ENCODE assay signal across 1 cellular context in the genomic region with DNA sequence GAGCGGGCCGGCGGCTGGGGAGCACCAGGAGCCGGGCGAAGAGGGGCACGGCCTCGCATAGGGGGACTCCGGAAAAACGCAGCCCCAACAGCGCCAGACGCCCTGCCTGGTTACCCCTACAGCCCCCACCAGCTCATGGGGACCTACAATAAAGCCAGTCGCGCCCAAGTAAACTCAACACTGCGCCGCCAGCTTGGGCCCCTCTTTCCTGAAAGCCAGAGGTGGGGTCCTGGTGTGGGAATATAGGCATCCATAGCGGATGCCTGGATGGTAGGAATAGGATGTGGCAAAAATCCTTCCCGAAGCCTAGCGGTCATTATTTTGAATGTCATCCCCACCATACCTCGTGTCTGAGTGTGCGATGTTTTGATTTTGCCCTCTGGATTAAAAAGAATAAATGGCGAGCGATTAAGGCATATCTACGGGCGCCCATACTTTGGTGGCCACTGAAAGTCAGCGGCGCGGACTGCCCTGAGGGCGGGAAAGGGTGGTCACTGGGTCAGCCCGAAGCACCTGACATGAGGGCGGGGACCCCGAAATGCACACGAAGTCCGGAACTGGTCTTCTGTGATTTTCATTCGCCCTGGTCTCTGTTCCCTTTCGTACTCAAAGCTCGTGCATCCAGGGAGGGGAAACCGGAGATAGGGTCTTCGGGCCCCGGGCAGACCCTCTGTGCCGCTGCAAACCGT.
A peak's percentile ranks its signal among the peaks of the same experiment; 100 is the strongest.
TF ChIP-seq lines count a peak whose summit lies in the region.

A gene with protein sequence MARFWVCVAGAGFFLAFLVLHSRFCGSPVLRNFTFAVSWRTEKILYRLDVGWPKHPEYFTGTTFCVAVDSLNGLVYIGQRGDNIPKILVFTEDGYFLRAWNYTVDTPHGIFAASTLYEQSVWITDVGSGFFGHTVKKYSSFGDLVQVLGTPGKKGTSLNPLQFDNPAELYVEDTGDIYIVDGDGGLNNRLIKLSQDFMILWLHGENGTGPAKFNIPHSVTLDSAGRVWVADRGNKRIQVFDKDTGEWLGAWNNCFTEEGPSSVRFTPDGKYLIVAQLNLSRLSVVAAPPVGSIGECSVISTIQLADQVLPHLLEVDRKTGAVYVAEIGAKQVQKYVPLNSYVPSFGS (plus strand): TSS at position 577 of the 689 bp plus-strand sequence. CDS start 184 bp downstream, outside the sequence.
A gene (minus strand): TSS at position 210 of the 689 bp plus-strand sequence. CDS start 847 bp downstream, outside the sequence.

TF ChIP-seq in HepG2, 621 proteins besides CTCF, POLR2A, EP300 and RAD21 (continued from another document and continues in another):
- TF ChIP-seq, protein P1, sequence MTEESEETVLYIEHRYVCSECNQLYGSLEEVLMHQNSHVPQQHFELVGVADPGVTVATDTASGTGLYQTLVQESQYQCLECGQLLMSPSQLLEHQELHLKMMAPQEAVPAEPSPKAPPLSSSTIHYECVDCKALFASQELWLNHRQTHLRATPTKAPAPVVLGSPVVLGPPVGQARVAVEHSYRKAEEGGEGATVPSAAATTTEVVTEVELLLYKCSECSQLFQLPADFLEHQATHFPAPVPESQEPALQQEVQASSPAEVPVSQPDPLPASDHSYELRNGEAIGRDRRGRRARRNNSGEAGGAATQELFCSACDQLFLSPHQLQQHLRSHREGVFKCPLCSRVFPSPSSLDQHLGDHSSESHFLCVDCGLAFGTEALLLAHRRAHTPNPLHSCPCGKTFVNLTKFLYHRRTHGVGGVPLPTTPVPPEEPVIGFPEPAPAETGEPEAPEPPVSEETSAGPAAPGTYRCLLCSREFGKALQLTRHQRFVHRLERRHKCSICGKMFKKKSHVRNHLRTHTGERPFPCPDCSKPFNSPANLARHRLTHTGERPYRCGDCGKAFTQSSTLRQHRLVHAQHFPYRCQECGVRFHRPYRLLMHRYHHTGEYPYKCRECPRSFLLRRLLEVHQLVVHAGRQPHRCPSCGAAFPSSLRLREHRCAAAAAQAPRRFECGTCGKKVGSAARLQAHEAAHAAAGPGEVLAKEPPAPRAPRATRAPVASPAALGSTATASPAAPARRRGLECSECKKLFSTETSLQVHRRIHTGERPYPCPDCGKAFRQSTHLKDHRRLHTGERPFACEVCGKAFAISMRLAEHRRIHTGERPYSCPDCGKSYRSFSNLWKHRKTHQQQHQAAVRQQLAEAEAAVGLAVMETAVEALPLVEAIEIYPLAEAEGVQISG (CRISPR knock-in tag; IDR thresholded peaks at IDR 0.05), result peak; percentile 91
- TF ChIP-seq NKX3-1 (CRISPR knock-in tag; IDR thresholded peaks at IDR 0.05) (peak; percentile 47; the same call in 1 of the 2 replicates), IRF2 (CRISPR knock-in tag; IDR thresholded peaks at IDR 0.05) (peak; percentile 29; the same call in 1 of the 2 replicates), ZNF616 (CRISPR knock-in tag; IDR thresholded peaks at IDR 0.05; ENCODE audit: low read depth) (0 out of 2 replicates have a peak, but pooled peaks have one; percentile 68), HOXA3 (CRISPR knock-in tag; IDR thresholded peaks at IDR 0.05) (peak; percentile 62), RAD51 (IDR thresholded peaks at IDR 0.05; ENCODE audit: borderline replicate concordance) (no peak), ZNF619 (CRISPR knock-in tag; IDR thresholded peaks at IDR 0.05) (0 out of 2 replicates have a peak, but pooled peaks have one; percentile 23), ZNF235 (CRISPR knock-in tag; IDR thresholded peaks at IDR 0.05; ENCODE audit: borderline replicate concordance) (no peak), RFX1 (IDR thresholded peaks at IDR 0.05) (no peak), DNMT1 (CRISPR knock-in tag; IDR thresholded peaks at IDR 0.05) (no peak), MZF1 (CRISPR knock-in tag; IDR thresholded peaks at IDR 0.05; ENCODE audit: borderline replicate concordance) (no peak), GABPA (IDR thresholded peaks at IDR 0.05; ENCODE audit: low read depth, low read length) (no peak), GABPA (CRISPR knock-in tag; IDR thresholded peaks at IDR 0.05; ENCODE audit: low read depth) (peak; percentile 37; the same call in 1 of the 2 replicates), SMYD3 (CRISPR knock-in tag; IDR thresholded peaks at IDR 0.05) (peak; percentile 83; the same call in 1 of the 2 replicates), KLF9 (CRISPR knock-in tag; IDR thresholded peaks at IDR 0.05; ENCODE audit: low read depth) (no peak), ZFAT (CRISPR knock-in tag; conservative IDR thresholded peaks at IDR 0.05) (peak; percentile 80; the same call in 1 of the 2 replicates), ZNF629 (CRISPR knock-in tag; conservative IDR thresholded peaks at IDR 0.05) (0 out of 2 replicates have a peak, but pooled peaks have one; percentile 19)
- TF ChIP-seq, protein P2, sequence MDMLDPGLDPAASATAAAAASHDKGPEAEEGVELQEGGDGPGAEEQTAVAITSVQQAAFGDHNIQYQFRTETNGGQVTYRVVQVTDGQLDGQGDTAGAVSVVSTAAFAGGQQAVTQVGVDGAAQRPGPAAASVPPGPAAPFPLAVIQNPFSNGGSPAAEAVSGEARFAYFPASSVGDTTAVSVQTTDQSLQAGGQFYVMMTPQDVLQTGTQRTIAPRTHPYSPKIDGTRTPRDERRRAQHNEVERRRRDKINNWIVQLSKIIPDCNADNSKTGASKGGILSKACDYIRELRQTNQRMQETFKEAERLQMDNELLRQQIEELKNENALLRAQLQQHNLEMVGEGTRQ (IDR thresholded peaks at IDR 0.05; ENCODE audit: low read depth, low read length), result no peak
- TF ChIP-seq, protein P2 (CRISPR knock-in tag; IDR thresholded peaks at IDR 0.05; ENCODE audit: borderline replicate concordance), result peak; percentile 58; the same call in 1 of the 2 replicates
- TF ChIP-seq, protein P3, sequence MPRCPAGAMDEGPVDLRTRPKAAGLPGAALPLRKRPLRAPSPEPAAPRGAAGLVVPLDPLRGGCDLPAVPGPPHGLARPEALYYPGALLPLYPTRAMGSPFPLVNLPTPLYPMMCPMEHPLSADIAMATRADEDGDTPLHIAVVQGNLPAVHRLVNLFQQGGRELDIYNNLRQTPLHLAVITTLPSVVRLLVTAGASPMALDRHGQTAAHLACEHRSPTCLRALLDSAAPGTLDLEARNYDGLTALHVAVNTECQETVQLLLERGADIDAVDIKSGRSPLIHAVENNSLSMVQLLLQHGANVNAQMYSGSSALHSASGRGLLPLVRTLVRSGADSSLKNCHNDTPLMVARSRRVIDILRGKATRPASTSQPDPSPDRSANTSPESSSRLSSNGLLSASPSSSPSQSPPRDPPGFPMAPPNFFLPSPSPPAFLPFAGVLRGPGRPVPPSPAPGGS (CRISPR knock-in tag; IDR thresholded peaks at IDR 0.05), result 0 out of 2 replicates have a peak, but pooled peaks have one; percentile 40
- TF ChIP-seq, protein P4, sequence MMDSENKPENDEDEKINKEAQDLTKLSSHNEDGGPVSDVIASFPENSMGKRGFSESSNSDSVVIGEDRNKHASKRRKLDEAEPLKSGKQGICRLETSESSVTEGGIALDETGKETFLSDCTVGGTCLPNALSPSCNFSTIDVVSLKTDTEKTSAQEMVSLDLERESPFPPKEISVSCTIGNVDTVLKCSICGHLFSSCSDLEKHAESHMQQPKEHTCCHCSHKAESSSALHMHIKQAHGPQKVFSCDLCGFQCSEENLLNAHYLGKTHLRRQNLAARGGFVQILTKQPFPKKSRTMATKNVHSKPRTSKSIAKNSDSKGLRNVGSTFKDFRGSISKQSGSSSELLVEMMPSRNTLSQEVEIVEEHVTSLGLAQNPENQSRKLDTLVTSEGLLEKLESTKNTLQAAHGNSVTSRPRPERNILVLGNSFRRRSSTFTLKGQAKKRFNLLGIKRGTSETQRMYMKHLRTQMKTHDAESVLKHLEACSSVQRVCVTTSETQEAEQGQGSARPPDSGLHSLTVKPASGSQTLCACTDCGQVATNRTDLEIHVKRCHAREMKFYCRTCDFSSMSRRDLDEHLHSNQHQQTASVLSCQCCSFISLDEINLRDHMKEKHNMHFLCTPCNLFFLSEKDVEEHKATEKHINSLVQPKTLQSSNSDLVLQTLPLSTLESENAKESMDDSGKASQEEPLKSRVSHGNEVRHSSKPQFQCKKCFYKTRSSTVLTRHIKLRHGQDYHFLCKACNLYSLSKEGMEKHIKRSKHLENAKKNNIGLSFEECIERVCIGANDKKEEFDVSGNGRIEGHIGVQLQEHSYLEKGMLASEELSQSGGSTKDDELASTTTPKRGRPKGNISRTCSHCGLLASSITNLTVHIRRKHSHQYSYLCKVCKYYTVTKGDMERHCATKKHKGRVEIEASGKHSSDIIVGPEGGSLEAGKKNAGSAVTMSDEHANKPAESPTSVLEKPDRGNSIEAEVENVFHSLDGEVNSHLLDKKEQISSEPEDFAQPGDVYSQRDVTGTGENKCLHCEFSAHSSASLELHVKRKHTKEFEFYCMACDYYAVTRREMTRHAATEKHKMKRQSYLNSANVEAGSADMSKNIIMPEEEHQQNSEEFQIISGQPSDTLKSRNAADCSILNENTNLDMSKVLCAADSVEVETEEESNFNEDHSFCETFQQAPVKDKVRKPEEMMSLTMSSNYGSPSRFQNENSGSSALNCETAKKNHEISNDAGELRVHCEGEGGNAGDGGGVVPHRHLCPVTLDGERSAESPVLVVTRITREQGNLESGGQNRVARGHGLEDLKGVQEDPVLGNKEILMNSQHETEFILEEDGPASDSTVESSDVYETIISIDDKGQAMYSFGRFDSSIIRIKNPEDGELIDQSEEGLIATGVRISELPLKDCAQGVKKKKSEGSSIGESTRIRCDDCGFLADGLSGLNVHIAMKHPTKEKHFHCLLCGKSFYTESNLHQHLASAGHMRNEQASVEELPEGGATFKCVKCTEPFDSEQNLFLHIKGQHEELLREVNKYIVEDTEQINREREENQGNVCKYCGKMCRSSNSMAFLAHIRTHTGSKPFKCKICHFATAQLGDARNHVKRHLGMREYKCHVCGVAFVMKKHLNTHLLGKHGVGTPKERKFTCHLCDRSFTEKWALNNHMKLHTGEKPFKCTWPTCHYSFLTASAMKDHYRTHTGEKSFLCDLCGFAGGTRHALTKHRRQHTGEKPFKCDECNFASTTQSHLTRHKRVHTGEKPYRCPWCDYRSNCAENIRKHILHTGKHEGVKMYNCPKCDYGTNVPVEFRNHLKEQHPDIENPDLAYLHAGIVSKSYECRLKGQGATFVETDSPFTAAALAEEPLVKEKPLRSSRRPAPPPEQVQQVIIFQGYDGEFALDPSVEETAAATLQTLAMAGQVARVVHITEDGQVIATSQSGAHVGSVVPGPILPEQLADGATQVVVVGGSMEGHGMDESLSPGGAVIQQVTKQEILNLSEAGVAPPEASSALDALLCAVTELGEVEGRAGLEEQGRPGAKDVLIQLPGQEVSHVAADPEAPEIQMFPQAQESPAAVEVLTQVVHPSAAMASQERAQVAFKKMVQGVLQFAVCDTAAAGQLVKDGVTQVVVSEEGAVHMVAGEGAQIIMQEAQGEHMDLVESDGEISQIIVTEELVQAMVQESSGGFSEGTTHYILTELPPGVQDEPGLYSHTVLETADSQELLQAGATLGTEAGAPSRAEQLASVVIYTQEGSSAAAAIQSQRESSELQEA (CRISPR knock-in tag; IDR thresholded peaks at IDR 0.05; ENCODE audit: not compliant biosample characterization), result no peak
- TF ChIP-seq, protein P5, sequence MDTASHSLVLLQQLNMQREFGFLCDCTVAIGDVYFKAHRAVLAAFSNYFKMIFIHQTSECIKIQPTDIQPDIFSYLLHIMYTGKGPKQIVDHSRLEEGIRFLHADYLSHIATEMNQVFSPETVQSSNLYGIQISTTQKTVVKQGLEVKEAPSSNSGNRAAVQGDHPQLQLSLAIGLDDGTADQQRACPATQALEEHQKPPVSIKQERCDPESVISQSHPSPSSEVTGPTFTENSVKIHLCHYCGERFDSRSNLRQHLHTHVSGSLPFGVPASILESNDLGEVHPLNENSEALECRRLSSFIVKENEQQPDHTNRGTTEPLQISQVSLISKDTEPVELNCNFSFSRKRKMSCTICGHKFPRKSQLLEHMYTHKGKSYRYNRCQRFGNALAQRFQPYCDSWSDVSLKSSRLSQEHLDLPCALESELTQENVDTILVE (CRISPR knock-in tag; IDR thresholded peaks at IDR 0.05), result 0 out of 2 replicates have a peak, but pooled peaks have one; percentile 31
- TF ChIP-seq, protein P6, sequence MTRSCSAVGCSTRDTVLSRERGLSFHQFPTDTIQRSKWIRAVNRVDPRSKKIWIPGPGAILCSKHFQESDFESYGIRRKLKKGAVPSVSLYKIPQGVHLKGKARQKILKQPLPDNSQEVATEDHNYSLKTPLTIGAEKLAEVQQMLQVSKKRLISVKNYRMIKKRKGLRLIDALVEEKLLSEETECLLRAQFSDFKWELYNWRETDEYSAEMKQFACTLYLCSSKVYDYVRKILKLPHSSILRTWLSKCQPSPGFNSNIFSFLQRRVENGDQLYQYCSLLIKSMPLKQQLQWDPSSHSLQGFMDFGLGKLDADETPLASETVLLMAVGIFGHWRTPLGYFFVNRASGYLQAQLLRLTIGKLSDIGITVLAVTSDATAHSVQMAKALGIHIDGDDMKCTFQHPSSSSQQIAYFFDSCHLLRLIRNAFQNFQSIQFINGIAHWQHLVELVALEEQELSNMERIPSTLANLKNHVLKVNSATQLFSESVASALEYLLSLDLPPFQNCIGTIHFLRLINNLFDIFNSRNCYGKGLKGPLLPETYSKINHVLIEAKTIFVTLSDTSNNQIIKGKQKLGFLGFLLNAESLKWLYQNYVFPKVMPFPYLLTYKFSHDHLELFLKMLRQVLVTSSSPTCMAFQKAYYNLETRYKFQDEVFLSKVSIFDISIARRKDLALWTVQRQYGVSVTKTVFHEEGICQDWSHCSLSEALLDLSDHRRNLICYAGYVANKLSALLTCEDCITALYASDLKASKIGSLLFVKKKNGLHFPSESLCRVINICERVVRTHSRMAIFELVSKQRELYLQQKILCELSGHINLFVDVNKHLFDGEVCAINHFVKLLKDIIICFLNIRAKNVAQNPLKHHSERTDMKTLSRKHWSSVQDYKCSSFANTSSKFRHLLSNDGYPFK (CRISPR knock-in tag; IDR thresholded peaks at IDR 0.05; ENCODE audit: borderline replicate concordance), result peak; percentile 61; the same call in 1 of the 2 replicates
- TF ChIP-seq, protein P7, sequence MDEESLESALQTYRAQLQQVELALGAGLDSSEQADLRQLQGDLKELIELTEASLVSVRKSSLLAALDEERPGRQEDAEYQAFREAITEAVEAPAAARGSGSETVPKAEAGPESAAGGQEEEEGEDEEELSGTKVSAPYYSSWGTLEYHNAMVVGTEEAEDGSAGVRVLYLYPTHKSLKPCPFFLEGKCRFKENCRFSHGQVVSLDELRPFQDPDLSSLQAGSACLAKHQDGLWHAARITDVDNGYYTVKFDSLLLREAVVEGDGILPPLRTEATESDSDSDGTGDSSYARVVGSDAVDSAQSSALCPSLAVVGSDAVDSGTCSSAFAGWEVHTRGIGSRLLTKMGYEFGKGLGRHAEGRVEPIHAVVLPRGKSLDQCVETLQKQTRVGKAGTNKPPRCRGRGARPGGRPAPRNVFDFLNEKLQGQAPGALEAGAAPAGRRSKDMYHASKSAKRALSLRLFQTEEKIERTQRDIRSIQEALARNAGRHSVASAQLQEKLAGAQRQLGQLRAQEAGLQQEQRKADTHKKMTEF (CRISPR knock-in tag; IDR thresholded peaks at IDR 0.05), result peak; percentile 45; the same call in 1 of the 2 replicates
